12 cellular contexts compared by ENCODE assay signal in the genomic region with DNA sequence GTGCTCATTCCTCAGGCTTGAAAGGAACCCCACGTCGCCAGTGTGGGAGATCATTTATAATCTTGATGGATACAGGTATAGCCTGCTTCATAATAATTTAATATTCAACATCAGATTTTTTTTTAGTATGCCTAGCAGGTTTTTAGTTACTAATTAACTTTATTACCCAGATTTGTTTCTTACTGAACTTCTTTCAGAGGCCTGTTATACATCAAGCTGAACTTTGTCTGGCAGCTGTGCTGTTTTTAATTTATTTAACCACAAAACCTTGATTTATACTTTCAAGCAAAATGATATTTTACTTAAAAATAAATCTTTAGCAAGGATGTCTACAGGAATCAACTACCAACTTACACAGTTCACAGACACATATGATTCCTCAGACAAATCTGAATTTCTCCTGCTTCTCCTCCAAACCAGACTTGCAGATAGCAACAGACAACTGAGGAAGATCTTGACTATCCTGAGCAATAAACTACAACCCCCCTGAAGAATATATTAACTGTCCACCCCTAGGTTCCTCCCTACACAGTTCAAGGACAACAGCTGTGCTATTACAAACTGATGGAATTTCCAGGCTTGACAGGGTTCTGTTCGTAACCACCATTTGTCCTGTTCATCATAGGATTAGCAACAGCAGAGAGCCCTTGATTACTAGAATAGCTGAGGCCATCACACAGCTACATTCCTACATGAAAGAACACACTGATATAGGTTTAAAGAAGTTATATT. TPM values are rescaled to one million over a fixed set of nuclear protein-coding genes. Genes with fewer than 3 reads are reported as not detected.
DNase-seq lines count a peak whose midpoint lies in the region; ATAC-seq, FAIRE-seq and TF ChIP-seq lines count a peak whose summit lies in the region.
"Had no signal": no experiment of that assay in that cellular context is flagged by ENCODE, and none has a peak within 500 bp of the region (broad histone marks: within the 10 kb centered on the region; RNA-seq: fewer than 3 reads in every experiment).

No MANE protein-coding gene starts in this region.

- DNase-seq in CD8-positive, alpha-beta memory T cell: no peak
- DNase-seq in SK-N-SH (no peak), glomerular visceral epithelial cell (ENCODE audit: extremely low spot score) (peak; percentile 45), prostate gland (ENCODE audit: low spot score) (no peak), H54 (ENCODE audit: insufficient read length, low spot score) (no peak)
- DNase-seq: activated naive CD8-positive, alpha-beta T cell treated with anti-CD3 and anti-CD28 coated beads for 36 hours; KG1; retina had no signal

- no peak overlapping the region for H3K4me3 ChIP-seq in CD8-positive, alpha-beta memory T cell (ENCODE audit: low read length)
- no peak overlapping the region for H3K4me3 ChIP-seq in SK-N-SH (ENCODE audit: low read depth in 2 of 2, low read length in 1 of 2)
- H3K4me3 ChIP-seq in prostate gland: no peak overlapping the region

- H3K4me1 ChIP-seq in CD8-positive, alpha-beta memory T cell (ENCODE audit: insufficient read depth, low read length): peaks cover 19% of the 10 kb centered on the region
- H3K4me1 ChIP-seq in SK-N-SH (ENCODE audit: control insufficient read depth in 1 of 2, insufficient read depth in 2 of 2, low read depth in 1 of 2, low read length in 1 of 2) (peaks cover 44 to 59% of the 10 kb centered on the region in 2 experiments), prostate gland (replicated peaks) (peaks cover 6% of the 10 kb centered on the region)

- no peak for ATAC-seq in GM21717 (IDR thresholded peaks at IDR 0.05; ENCODE audit: unreplicated experiment)
- ATAC-seq in HG02973 (IDR thresholded peaks at IDR 0.05; ENCODE audit: unreplicated experiment): no peak
- ATAC-seq in GM21447 (IDR thresholded peaks at IDR 0.05; ENCODE audit: unreplicated experiment): no peak

- no peak overlapping the region for H2AFZ ChIP-seq in SK-N-SH (ENCODE audit: low read depth)

- H3K27ac ChIP-seq in CD8-positive, alpha-beta memory T cell (ENCODE audit: low read depth, low read length): no peak overlapping the region
- H3K27ac ChIP-seq in SK-N-SH (ENCODE audit: low read depth in 2 of 2, low read length in 1 of 2) (peak overlapping the region; percentile 81 to 84), prostate gland (peak overlapping the region; percentile 15 to 16)

- no peaks in the 10 kb centered on the region for H3K9me3 Mint-ChIP-seq in CD8-positive, alpha-beta memory T cell
- H3K9me3 Mint-ChIP-seq: activated naive CD8-positive, alpha-beta T cell treated with anti-CD3 and anti-CD28 coated beads for 36 hours; stimulated activated naive CD8-positive, alpha-beta T cell treated with anti-CD3 and anti-CD28 coated beads, Interleukin-15, Interleukin-2, amounts not matched to agents 100 ng/mL and 50 ng/mL, for 24 hours had no signal

- CTCF ChIA-PET in CD8-positive, alpha-beta memory T cell (lab: Charles Lee): interaction anchor here (0.8 kb wide), 1 partner anchor 10 kb away, joined by 3 read pairs; no protein-coding TSS in a partner anchor
- CTCF ChIA-PET in SK-N-SH (lab: Yijun Ruan, JAX): interaction anchor here (1.0 to 4.7 kb wide), 4 partner anchors 11 to 179 kb away, joined by 3 to 16 read pairs (median 4); no protein-coding TSS in a partner anchor

- no peaks in the 10 kb centered on the region for H3K9me3 ChIP-seq in CD8-positive, alpha-beta memory T cell (ENCODE audit: low read length)
- H3K9me3 ChIP-seq in SK-N-SH (no peaks in the 10 kb centered on the region), prostate gland (no peaks in the 10 kb centered on the region)

- peaks cover 46% of the 10 kb centered on the region for H3F3A ChIP-seq in SK-N-SH (replicated peaks; ENCODE audit: insufficient read depth)

- intact Hi-C loops in prostate gland (cut with DNase I): no loop called here

- peaks cover 36 to 73% (median 68%) of the 10 kb centered on the region in 3 donors for H3K4me1 Mint-ChIP-seq in CD8-positive, alpha-beta memory T cell

- peak overlapping the region; percentile 4; the same call in 1 of the 2 replicates for H3K9ac ChIP-seq in SK-N-SH

- H4K20me1 ChIP-seq in SK-N-SH (ENCODE audit: insufficient read depth): peaks cover 72% of the 10 kb centered on the region

- POLR2A ChIA-PET in CD8-positive, alpha-beta memory T cell (lab: Charles Lee): no interaction called here
- POLR2A ChIA-PET in SK-N-SH (lab: Yijun Ruan, JAX): no interaction called here

- H3K9me2 ChIP-seq in SK-N-SH: no peaks in the 10 kb centered on the region

- no peaks in the 10 kb centered on the region for H3K36me3 ChIP-seq in CD8-positive, alpha-beta memory T cell (ENCODE audit: insufficient read depth, low read length)
- H3K36me3 ChIP-seq in SK-N-SH (replicated peaks in 1 of 2; ENCODE audit: control insufficient read depth in 1 of 2, insufficient read depth in 2 of 2, low read length in 1 of 2) (peaks cover 0 to 6% of the 10 kb centered on the region in 2 experiments), prostate gland (no peaks in the 10 kb centered on the region)

- peak overlapping the region in 5 of 8 donors; percentile 5 to 83 (median 72) for H3K27ac Mint-ChIP-seq in CD8-positive, alpha-beta memory T cell
- H3K27ac Mint-ChIP-seq: activated naive CD8-positive, alpha-beta T cell treated with anti-CD3 and anti-CD28 coated beads for 36 hours had no signal

- no peaks in the 10 kb centered on the region for H3K27me3 Mint-ChIP-seq in CD8-positive, alpha-beta memory T cell
- H3K27me3 Mint-ChIP-seq: activated naive CD8-positive, alpha-beta T cell treated with anti-CD3 and anti-CD28 coated beads for 36 hours; stimulated activated naive CD8-positive, alpha-beta T cell treated with anti-CD3 and anti-CD28 coated beads, Interleukin-15, Interleukin-2, amounts not matched to agents 100 ng/mL and 50 ng/mL, for 24 hours had no signal

- H3K79me2 ChIP-seq in SK-N-SH (ENCODE audit: insufficient read depth): peaks cover 96% of the 10 kb centered on the region

- H3K36me3 Mint-ChIP-seq in CD8-positive, alpha-beta memory T cell: peaks cover 0 to 7% (median 7%) of the 10 kb centered on the region in 3 donors

- H3K27me3 ChIP-seq in CD8-positive, alpha-beta memory T cell (ENCODE audit: insufficient read depth, low read length, poor library complexity, severe bottlenecking): no peaks in the 10 kb centered on the region
- H3K27me3 ChIP-seq in SK-N-SH (ENCODE audit: insufficient read depth) (no peaks in the 10 kb centered on the region), prostate gland (replicated peaks; ENCODE audit: insufficient read depth) (no peaks in the 10 kb centered on the region)

- 32% methylated on average over 3 of the region's 3 CpGs for WGBS in SK-N-SH (ENCODE audit: low lambda C conversion rate)
- 30% methylated on average over 3 of the region's 3 CpGs for WGBS in prostate gland

- FAIRE-seq in H54 (lab: Jason Lieb, UNC): no peak

- no peak for TF ChIP-seq CTCF in SK-N-SH (IDR thresholded peaks at IDR 0.05)
- no peak for TF ChIP-seq CTCF in prostate gland (IDR thresholded peaks at IDR 0.05)

- peak overlapping the region; percentile 61; the same call in 1 of the 2 replicates for H3K4me2 ChIP-seq in SK-N-SH

- no peak for TF ChIP-seq POLR2A in prostate gland (IDR thresholded peaks at IDR 0.05)
- no peak for TF ChIP-seq POLR2A in H54 (IDR thresholded peaks at IDR 0.05; ENCODE audit: low read depth, low read length)

- H3K4me3 Mint-ChIP-seq in CD8-positive, alpha-beta memory T cell: no peak overlapping the region
- H3K4me3 Mint-ChIP-seq: activated naive CD8-positive, alpha-beta T cell treated with anti-CD3 and anti-CD28 coated beads for 36 hours; stimulated activated naive CD8-positive, alpha-beta T cell treated with anti-CD3 and anti-CD28 coated beads, Interleukin-15, Interleukin-2, amounts not matched to agents 100 ng/mL and 50 ng/mL, for 24 hours had no signal

- no peak for TF ChIP-seq RAD21 in SK-N-SH (IDR thresholded peaks at IDR 0.05; ENCODE audit: low read length)

- TF ChIP-seq EP300 in SK-N-SH (IDR thresholded peaks at IDR 0.05; ENCODE audit: borderline replicate concordance in 1 of 2, low read depth in 1 of 2, low read length in 1 of 2): peak; percentile 33 to 80; a peak in 2 of 4 replicates

TF ChIP-seq in SK-N-SH, 30 proteins besides CTCF, POLR2A, EP300 and RAD21 (continues in another document):
- TF ChIP-seq ELF1 (IDR thresholded peaks at IDR 0.05): no peak
- no peak for TF ChIP-seq MXI1 (IDR thresholded peaks at IDR 0.05; ENCODE audit: low read depth, low read length)
- TF ChIP-seq TEAD4 (IDR thresholded peaks at IDR 0.05; ENCODE audit: borderline replicate concordance, insufficient read depth): no peak
- peak; percentile 14 for TF ChIP-seq RCOR1 (IDR thresholded peaks at IDR 0.05; ENCODE audit: low read length)
- TF ChIP-seq RFX5 (IDR thresholded peaks at IDR 0.05; ENCODE audit: low read length): no peak
- peak; percentile 15; the same call in 1 of the 2 replicates for TF ChIP-seq RXRA (IDR thresholded peaks at IDR 0.05; ENCODE audit: borderline replicate concordance, low read depth)
- no peak for TF ChIP-seq FOXJ3 (CRISPR knock-in tag; IDR thresholded peaks at IDR 0.05)
- no peak; the same call in 1 of the 2 replicates for TF ChIP-seq SIN3A (IDR thresholded peaks at IDR 0.05; ENCODE audit: borderline replicate concordance, low read depth, low read length)
- TF ChIP-seq, protein P1, sequence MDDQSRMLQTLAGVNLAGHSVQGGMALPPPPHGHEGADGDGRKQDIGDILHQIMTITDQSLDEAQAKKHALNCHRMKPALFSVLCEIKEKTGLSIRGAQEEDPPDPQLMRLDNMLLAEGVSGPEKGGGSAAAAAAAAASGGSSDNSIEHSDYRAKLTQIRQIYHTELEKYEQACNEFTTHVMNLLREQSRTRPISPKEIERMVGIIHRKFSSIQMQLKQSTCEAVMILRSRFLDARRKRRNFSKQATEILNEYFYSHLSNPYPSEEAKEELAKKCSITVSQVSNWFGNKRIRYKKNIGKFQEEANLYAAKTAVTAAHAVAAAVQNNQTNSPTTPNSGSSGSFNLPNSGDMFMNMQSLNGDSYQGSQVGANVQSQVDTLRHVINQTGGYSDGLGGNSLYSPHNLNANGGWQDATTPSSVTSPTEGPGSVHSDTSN (IDR thresholded peaks at IDR 0.05): peak; percentile 79
- no peak for TF ChIP-seq TAF1 (IDR thresholded peaks at IDR 0.05; ENCODE audit: borderline replicate concordance, low read depth, low read length)
- peak; percentile 96 for TF ChIP-seq TCF12 (IDR thresholded peaks at IDR 0.05)

RNA-seq across cellular contexts. Expression of a gene that starts 0.6 kb away (rescaled TPM):
- total RNA-seq in CD8-positive, alpha-beta memory T cell: 100 to 1,000 TPM; 114 to 117 TPM
- 55.7 TPM for polyA plus RNA-seq in CD8-positive, alpha-beta memory T cell
- 111 and 121 TPM in 2 replicates for polyA plus RNA-seq in SK-N-SH (2012; rRNA removed)
- polyA plus RNA-seq in SK-N-SH (2012; cell fraction: cytosol; rRNA removed): 68.5 and 83.2 TPM in 2 replicates
- 164 and 278 TPM in 2 replicates for polyA plus RNA-seq in SK-N-SH (2012; cell fraction: nucleus; rRNA removed)
- total RNA-seq in prostate gland: 100 to 1,000 TPM in 1 of 2 donors, 10 to 100 TPM in 1; 74.3 to 230 TPM
